12 cellular contexts compared by ENCODE assay signal in the genomic region with DNA sequence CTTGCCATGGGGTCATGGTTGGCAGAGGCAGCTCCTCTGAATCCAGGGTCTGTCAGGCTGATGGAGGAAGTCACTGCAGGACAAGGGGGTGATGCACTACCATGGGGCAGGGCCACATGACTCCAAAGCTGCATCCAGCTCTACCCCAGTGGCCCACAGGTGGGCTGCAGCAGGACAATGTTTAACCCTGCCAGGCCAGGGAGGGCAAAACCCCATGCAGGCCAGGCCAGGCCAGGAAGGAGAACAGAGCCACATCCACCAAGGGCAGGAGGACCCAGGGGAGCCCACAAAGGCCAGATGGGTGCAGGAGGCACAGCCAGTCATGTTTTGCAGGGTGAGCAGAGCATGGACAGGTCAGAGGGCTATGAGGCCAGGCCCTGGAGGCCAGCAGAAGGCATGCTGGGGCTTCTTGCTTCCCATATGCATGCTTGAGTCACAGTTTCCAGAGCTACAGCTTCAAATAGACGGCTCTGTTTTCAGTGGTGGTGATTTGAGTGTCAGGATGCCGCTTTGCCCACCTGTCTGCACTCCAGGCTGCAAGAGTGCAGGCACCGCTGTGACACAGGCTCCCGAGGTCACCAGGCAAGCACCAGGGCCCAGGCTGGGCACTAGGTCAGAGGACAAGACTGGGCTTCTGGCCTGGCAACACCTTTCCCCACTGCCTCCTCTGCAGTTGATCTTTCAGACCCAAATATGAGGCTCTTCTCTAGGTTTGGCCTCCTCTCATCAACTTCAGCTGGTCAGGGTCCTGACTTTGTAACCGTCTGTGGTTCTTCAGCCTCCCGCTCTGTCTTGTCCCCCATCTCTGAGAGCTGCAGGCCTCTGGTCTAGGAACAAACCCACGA. TPM values are rescaled to one million over a fixed set of nuclear protein-coding genes. Genes with fewer than 3 reads are reported as not detected.
DNase-seq lines count a peak whose midpoint lies in the region; ATAC-seq and TF ChIP-seq lines count a peak whose summit lies in the region.
"Had no signal": no experiment of that assay in that cellular context is flagged by ENCODE, and none has a peak within 500 bp of the region (broad histone marks: within the 10 kb centered on the region; RNA-seq: fewer than 3 reads in every experiment).

No MANE protein-coding gene starts in this region.

- peaks cover 0 to 12% (median 0%) of the 10 kb centered on the region in 11 experiments; a peak in 5 of 22 replicates for H3K36me3 ChIP-seq in BLaER1 treated with 17β-estradiol and CSF1 and Interleukin-3, amounts not matched to agents 10 nM and 100 nM
- H3K36me3 ChIP-seq in CD8-positive, alpha-beta T cell (ENCODE audit: insufficient read depth, low read length): no peaks in the 10 kb centered on the region
- H3K36me3 ChIP-seq in HAP-1 (replicated peaks): no peaks in the 10 kb centered on the region
- H3K36me3 ChIP-seq in Peyer's patch: no peaks in the 10 kb centered on the region
- H3K36me3 ChIP-seq: BE2C, suprapubic skin had no signal

- H3K27me3 Mint-ChIP-seq in CD8-positive, alpha-beta T cell (ENCODE audit: low read depth): no peaks in the 10 kb centered on the region
- no peaks in the 10 kb centered on the region for H3K27me3 Mint-ChIP-seq in activated naive CD8-positive, alpha-beta T cell
- H3K27me3 Mint-ChIP-seq in memory B cell: no peaks in the 10 kb centered on the region

- in situ Hi-C loops in HAP-1 (cut with MboI; ENCODE audit: low sequenced_read_pairs): no loop called here

- ATAC-seq in CD8-positive, alpha-beta T cell: no peak
- no peak for ATAC-seq in memory B cell (ENCODE audit: low read depth)

- no peak overlapping the region; a peak in 1 of 20 replicates for H3K4me3 ChIP-seq in BLaER1 treated with 17β-estradiol and CSF1 and Interleukin-3, amounts not matched to agents 10 nM and 100 nM
- H3K4me3 ChIP-seq in CD8-positive, alpha-beta T cell (ENCODE audit: low read depth, low read length): no peak overlapping the region
- H3K4me3 ChIP-seq in HAP-1 (no peak overlapping the region), Peyer's patch (no peak overlapping the region)
- H3K4me3 ChIP-seq: suprapubic skin had no signal

- H3K27me3 ChIP-seq in BLaER1 treated with 17β-estradiol and CSF1 and Interleukin-3, amounts not matched to agents 10 nM and 100 nM: no peaks in the 10 kb centered on the region
- no peaks in the 10 kb centered on the region for H3K27me3 ChIP-seq in CD8-positive, alpha-beta T cell (ENCODE audit: insufficient read depth, low read length)
- H3K27me3 ChIP-seq in HAP-1 (ENCODE audit: low read depth): no peaks in the 10 kb centered on the region
- no peaks in the 10 kb centered on the region for H3K27me3 ChIP-seq in Peyer's patch
- H3K27me3 ChIP-seq: BE2C, suprapubic skin had no signal

- no peak for TF ChIP-seq CTCF in CD8-positive, alpha-beta T cell (IDR thresholded peaks at IDR 0.05)
- TF ChIP-seq CTCF in Peyer's patch (IDR thresholded peaks at IDR 0.05): no peak

- peak overlapping the region in 6 of 11 experiments; percentile 0 to 50 (median 32); a peak in 8 of 22 replicates for H3K27ac ChIP-seq in BLaER1 treated with 17β-estradiol and CSF1 and Interleukin-3, amounts not matched to agents 10 nM and 100 nM
- peak overlapping the region; percentile 32 for H3K27ac ChIP-seq in CD8-positive, alpha-beta T cell (ENCODE audit: low read depth, low read length)
- no peak overlapping the region for H3K27ac ChIP-seq in Peyer's patch
- H3K27ac ChIP-seq: suprapubic skin had no signal

- peaks cover 14% of the 10 kb centered on the region for H3K4me1 Mint-ChIP-seq in CD8-positive, alpha-beta T cell (ENCODE audit: low read depth)
- H3K4me1 Mint-ChIP-seq in activated naive CD8-positive, alpha-beta T cell (ENCODE audit: low read depth): peaks cover 12% of the 10 kb centered on the region
- peaks cover 5% of the 10 kb centered on the region for H3K4me1 Mint-ChIP-seq in memory B cell

- no peaks in the 10 kb centered on the region for H3K9me3 ChIP-seq in BLaER1 treated with 17β-estradiol and CSF1 and Interleukin-3, amounts not matched to agents 10 nM and 100 nM (replicated peaks in 1 of 11)
- H3K9me3 ChIP-seq in CD8-positive, alpha-beta T cell (ENCODE audit: low read length): no peaks in the 10 kb centered on the region
- H3K9me3 ChIP-seq in HAP-1: no peaks in the 10 kb centered on the region
- H3K9me3 ChIP-seq in Peyer's patch: no peaks in the 10 kb centered on the region
- H3K9me3 ChIP-seq: BE2C, suprapubic skin had no signal

- peak overlapping the region; percentile 93 for H3K27ac Mint-ChIP-seq in CD8-positive, alpha-beta T cell
- H3K27ac Mint-ChIP-seq in activated naive CD8-positive, alpha-beta T cell: peak overlapping the region; percentile 94
- H3K27ac Mint-ChIP-seq in memory B cell: peak overlapping the region; percentile 76

- POLR2A ChIA-PET in CD8-positive, alpha-beta T cell (lab: Charles Lee): interaction anchor here (0.9 to 1.4 kb wide), 2 partner anchors 13 to 19 kb away, joined by 3 to 5 read pairs; no protein-coding TSS in a partner anchor

- H3K4me3 Mint-ChIP-seq in CD8-positive, alpha-beta T cell: peak overlapping the region; percentile 60
- peak overlapping the region; percentile 69 for H3K4me3 Mint-ChIP-seq in activated naive CD8-positive, alpha-beta T cell
- no peak overlapping the region for H3K4me3 Mint-ChIP-seq in memory B cell

- H3K4me1 ChIP-seq in BLaER1 treated with 17β-estradiol and CSF1 and Interleukin-3, amounts not matched to agents 10 nM and 100 nM: peaks cover 11 to 90% (median 86%) of the 10 kb centered on the region in 10 experiments; a peak in 18 of 20 replicates
- H3K4me1 ChIP-seq in CD8-positive, alpha-beta T cell (ENCODE audit: insufficient read depth, low read length): peaks cover 15% of the 10 kb centered on the region
- H3K4me1 ChIP-seq in HAP-1 (no peaks in the 10 kb centered on the region), Peyer's patch (no peaks in the 10 kb centered on the region)
- H3K4me1 ChIP-seq: suprapubic skin had no signal

- peak overlapping the region in 3 of 11 experiments; percentile 25 to 46 (median 32); a peak in 3 of 22 replicates for H3K9ac ChIP-seq in BLaER1 treated with 17β-estradiol and CSF1 and Interleukin-3, amounts not matched to agents 10 nM and 100 nM

- no peaks in the 10 kb centered on the region for H3K36me3 Mint-ChIP-seq in CD8-positive, alpha-beta T cell
- H3K36me3 Mint-ChIP-seq in activated naive CD8-positive, alpha-beta T cell: peaks cover 4% of the 10 kb centered on the region
- no peaks in the 10 kb centered on the region for H3K36me3 Mint-ChIP-seq in memory B cell

- intact Hi-C loops in CD8-positive, alpha-beta T cell (cut with DNase I, micrococcal nuclease): no loop called here

- CTCF ChIA-PET in CD8-positive, alpha-beta T cell (lab: Charles Lee): interaction anchor here (0.9 to 19.0 kb wide), 7 partner anchors 9 to 426 kb away, joined by 3 to 498 read pairs (median 5); no protein-coding TSS in a partner anchor

- no peaks in the 10 kb centered on the region for H3K9me3 Mint-ChIP-seq in CD8-positive, alpha-beta T cell
- no peaks in the 10 kb centered on the region for H3K9me3 Mint-ChIP-seq in activated naive CD8-positive, alpha-beta T cell (ENCODE audit: low read depth)
- H3K9me3 Mint-ChIP-seq in memory B cell: no peaks in the 10 kb centered on the region

- H3K4me2 ChIP-seq in BLaER1 treated with 17β-estradiol and CSF1 and Interleukin-3, amounts not matched to agents 10 nM and 100 nM: peak overlapping the region in 9 of 11 experiments; percentile 21 to 98 (median 85); a peak in 19 of 22 replicates

- no peak for TF ChIP-seq POLR2A in Peyer's patch (IDR thresholded peaks at IDR 0.05)

- H4K20me1 ChIP-seq in BLaER1 treated with 17β-estradiol and CSF1 and Interleukin-3, amounts not matched to agents 10 nM and 100 nM: 0 out of 22 replicates have a peak, but pooled peaks cover 0 to 2% (median 0%) of the 10 kb centered on the region in 11 experiments

- DNase-seq in CD8-positive, alpha-beta T cell: no peak
- DNase-seq in memory B cell (ENCODE audit: low spot score in 2 of 2) (no peak), retina (no peak), HAP-1 (ENCODE audit: low spot score in 2 of 2) (no peak), Peyer's patch (no peak)
- DNase-seq: DMS53, NCI-H774 had no signal

RNA-seq across cellular contexts. Expression of a gene that starts 22.9 kb away (rescaled TPM):
- total RNA-seq in CD8-positive, alpha-beta T cell: under 1 TPM in 1 of 2 experiments, not detected in 1; 0.71 TPM
- total RNA-seq in Peyer's patch: not detected
- total RNA-seq: T-helper 2 cell treated with Interferon-gamma antibody and Interleukin-4, amounts not matched to agents 100 ng/mL and 5 ng/mL, for 36 hours had no signal

RNA-seq across cellular contexts. Expression of a gene that starts 26.4 kb away (rescaled TPM):
- total RNA-seq in CD8-positive, alpha-beta T cell: under 1 TPM; 0.52 to 0.64 TPM
- 1 to 10 TPM in 3 of 4 donors, not detected in 1; 1.0 to 2.5 (median 1.7) TPM for total RNA-seq in Peyer's patch
- total RNA-seq: T-helper 2 cell treated with Interferon-gamma antibody and Interleukin-4, amounts not matched to agents 100 ng/mL and 5 ng/mL, for 36 hours had no signal

RNA-seq across cellular contexts. Expression of a gene that starts 48.5 kb away (rescaled TPM):
- not detected for total RNA-seq in CD8-positive, alpha-beta T cell
- 1 to 10 TPM in 2 of 4 donors, under 1 TPM in 2; 0.35 to 3.5 (median 1.9) TPM for total RNA-seq in Peyer's patch

Comparison
In these comparisons a context has a peak if more than half of its experiments do, and no peak if none do; other contexts are left out.
1. H3K27ac ChIP-seq: peak in BLaER1 treated with 17β-estradiol and CSF1 and Interleukin-3, amounts not matched to agents 10 nM and 100 nM (6 of 11) and CD8-positive, alpha-beta T cell (single experiment); none in Peyer's patch (0 of 4).
2. Peak in every context shown above with its lines, with median percentiles within 50 percentile points of each other: H3K27ac Mint-ChIP-seq.